ENCODE assay signal across 1 cellular context in the genomic region with DNA sequence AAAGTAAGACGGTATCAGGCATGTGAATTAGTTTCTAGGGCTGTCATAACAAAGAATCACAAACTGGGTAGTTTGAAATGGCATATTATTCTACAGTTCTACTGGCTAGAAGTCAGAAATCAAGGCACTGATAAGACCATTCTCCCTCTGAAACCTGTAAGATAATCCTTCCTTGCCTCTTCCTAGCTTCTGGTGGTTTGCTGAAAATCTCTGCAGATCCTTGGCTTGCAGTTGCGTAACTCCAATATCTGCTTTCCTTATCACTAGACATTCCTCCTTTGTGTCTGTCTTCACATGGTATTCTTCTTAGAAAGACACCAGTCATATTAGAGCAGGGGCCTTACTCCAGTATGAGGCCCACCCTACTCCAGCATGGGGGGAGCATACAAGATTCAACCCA.
A peak's percentile ranks its signal among the peaks of the same experiment; 100 is the strongest.
TF ChIP-seq lines count a peak whose summit lies in the region.

No MANE protein-coding gene starts in this region.

TF ChIP-seq in HepG2, 621 proteins besides CTCF, POLR2A, EP300 and RAD21:
- TF ChIP-seq CEBPB (IDR thresholded peaks at IDR 0.05; ENCODE audit: borderline replicate concordance, low read depth, low read length) (peak; percentile 66), HOXA9 (CRISPR knock-in tag; IDR thresholded peaks at IDR 0.05; ENCODE audit: borderline replicate concordance) (no peak)
